ENCODE assay signal across 15 cellular contexts in the genomic region with DNA sequence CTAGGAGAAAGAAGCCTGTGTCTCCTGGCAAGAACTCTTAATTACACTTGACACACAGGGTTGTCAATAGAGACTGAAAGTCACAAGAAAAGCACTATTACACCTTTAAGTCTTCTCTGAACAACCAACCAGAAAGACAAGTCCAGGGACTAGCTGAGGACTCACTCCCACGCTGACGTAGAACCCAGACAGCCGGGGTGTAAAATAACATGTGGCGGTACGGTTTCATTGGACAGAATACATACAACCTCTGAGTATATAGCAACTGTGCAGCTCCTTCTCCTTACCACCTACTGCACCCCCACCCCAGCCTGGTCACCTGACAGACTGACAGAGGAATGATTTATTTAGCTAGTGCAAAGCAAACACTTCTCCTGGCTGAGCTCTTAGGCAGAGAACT.
A peak's percentile ranks its signal among the peaks of the same experiment; 100 is the strongest.
DNase-seq lines count a peak whose midpoint lies in the region; ATAC-seq and TF ChIP-seq lines count a peak whose summit lies in the region.
"Had no signal": no experiment of that assay in that cellular context is flagged by ENCODE, and none has a peak within 500 bp of the region (broad histone marks: within the 10 kb centered on the region; RNA-seq: fewer than 3 reads in every experiment).

No MANE protein-coding gene starts in this region.

- CTCF ChIA-PET in RWPE1 (lab: Yijun Ruan, JAX), result interaction anchor here (0.6 to 1.5 kb wide), 2 partner anchors 168 to 1150 kb away, joined by 3 to 6 read pairs; no protein-coding TSS in a partner anchor

- ATAC-seq in left colon (peak; percentile 98), upper lobe of right lung (peak; percentile 90), GM18502 (IDR thresholded peaks at IDR 0.05; ENCODE audit: poor library complexity, unreplicated experiment) (no peak), GM19395 (IDR thresholded peaks at IDR 0.05; ENCODE audit: unreplicated experiment) (no peak), GM21381 (IDR thresholded peaks at IDR 0.05; ENCODE audit: unreplicated experiment) (no peak)
- ATAC-seq: activated T-helper 17 cell treated with anti-CD3 and anti-CD28 coated beads, Interleukin-2, amount 50 U/mL, for 72 hours had no signal

- no peaks in the 10 kb centered on the region for H3K27me3 ChIP-seq in upper lobe of right lung
- H3K27me3 ChIP-seq: right atrium auricular region had no signal

- peak; percentile 6 for DNase-seq in NCI-H82 (lab: John Stamatoyannopoulos, UW)
- no peak for DNase-seq in NCI-H82 treated with DMSO at 0.1 percent for 48 hours (lab: John Stamatoyannopoulos, UW; ENCODE audit: unreplicated experiment)
- peak; percentile 69 for DNase-seq in RWPE1 (ENCODE audit: low spot score)
- peak; percentile 67 to 70 for DNase-seq in left colon
- peak; percentile 75 for DNase-seq in upper lobe of right lung
- DNase-seq: activated CD4-positive, alpha-beta T cell treated with anti-CD3 and anti-CD28 coated beads for 48 hours; hippocampal formation; NCI-H446; SK-N-SH had no signal

- H3K27ac ChIP-seq in RWPE1, result no peak overlapping the region
- H3K27ac ChIP-seq in upper lobe of right lung, result peak overlapping the region; percentile 38
- H3K27ac ChIP-seq: A549, right atrium auricular region had no signal

- H3K36me3 ChIP-seq in upper lobe of right lung, result no peaks in the 10 kb centered on the region
- H3K36me3 ChIP-seq: right atrium auricular region had no signal

- no peak for TF ChIP-seq CTCF in RWPE1 (conservative IDR thresholded peaks at IDR 0.05; ENCODE audit: low read depth)
- TF ChIP-seq CTCF in upper lobe of right lung (IDR thresholded peaks at IDR 0.05), result no peak

- no peak overlapping the region for H3K4me3 ChIP-seq in upper lobe of right lung
- H3K4me3 ChIP-seq: A549, right atrium auricular region had no signal

- intact Hi-C loops in left colon (cut with DNase I, micrococcal nuclease), result no loop called here
- intact Hi-C loops in upper lobe of right lung (cut with DNase I), result no loop called here

- no peaks in the 10 kb centered on the region for H3K4me1 ChIP-seq in upper lobe of right lung
- H3K4me1 ChIP-seq: A549, right atrium auricular region had no signal

- POLR2A ChIA-PET in RWPE1 (lab: Yijun Ruan, JAX; ENCODE audit: low non-redundant PET), result interaction anchor here (0.8 kb wide), 1 partner anchor 14 kb away, joined by 3 read pairs; no protein-coding TSS in a partner anchor

- H3K9me3 ChIP-seq in upper lobe of right lung, result no peaks in the 10 kb centered on the region
- H3K9me3 ChIP-seq: SK-N-SH had no signal

Comparison
In these comparisons a context has a peak if more than half of its experiments do, and no peak if none do; other contexts are left out.
1. ATAC-seq: peak in left colon (single experiment) and upper lobe of right lung (single experiment); none in GM18502 (single experiment), GM19395 (single experiment) and GM21381 (single experiment).